1 cellular context compared by ENCODE assay signal in the genomic region with DNA sequence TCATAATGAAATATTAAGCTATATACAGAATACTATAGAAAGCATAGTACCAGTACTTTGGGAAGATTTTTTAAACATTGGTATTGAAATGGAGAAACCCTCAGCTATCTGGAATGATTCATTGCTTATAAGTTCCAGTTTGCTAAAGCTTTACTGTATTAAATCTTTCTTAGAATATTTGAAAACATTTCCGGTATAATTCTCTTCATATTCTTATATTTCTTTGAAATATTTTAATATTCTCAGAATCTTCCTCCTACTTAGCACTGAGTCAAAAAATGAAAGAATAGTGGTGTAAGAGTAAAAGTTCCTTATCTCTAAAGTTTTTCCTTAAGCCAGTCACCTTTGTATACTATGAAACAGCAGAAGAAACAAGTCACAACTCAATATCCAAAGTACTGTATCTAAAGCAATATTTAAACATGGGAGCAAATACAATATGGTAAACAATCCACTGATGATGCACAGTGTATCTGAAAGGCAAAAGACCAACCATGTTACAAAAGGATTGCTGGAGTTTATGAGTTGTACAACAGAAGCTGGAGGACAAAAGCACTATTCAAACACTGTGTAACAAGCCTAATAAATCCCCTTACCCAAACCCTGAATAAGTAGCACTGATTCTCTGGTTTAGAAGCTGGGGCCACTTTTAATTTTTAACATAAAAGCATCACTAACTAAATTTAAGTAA.
TF ChIP-seq lines count a peak whose summit lies in the region.

No MANE protein-coding gene starts in this region.

TF ChIP-seq in SK-N-SH, 30 proteins besides CTCF, POLR2A, EP300 and RAD21 (continued from another document):
- TF ChIP-seq, protein P1, sequence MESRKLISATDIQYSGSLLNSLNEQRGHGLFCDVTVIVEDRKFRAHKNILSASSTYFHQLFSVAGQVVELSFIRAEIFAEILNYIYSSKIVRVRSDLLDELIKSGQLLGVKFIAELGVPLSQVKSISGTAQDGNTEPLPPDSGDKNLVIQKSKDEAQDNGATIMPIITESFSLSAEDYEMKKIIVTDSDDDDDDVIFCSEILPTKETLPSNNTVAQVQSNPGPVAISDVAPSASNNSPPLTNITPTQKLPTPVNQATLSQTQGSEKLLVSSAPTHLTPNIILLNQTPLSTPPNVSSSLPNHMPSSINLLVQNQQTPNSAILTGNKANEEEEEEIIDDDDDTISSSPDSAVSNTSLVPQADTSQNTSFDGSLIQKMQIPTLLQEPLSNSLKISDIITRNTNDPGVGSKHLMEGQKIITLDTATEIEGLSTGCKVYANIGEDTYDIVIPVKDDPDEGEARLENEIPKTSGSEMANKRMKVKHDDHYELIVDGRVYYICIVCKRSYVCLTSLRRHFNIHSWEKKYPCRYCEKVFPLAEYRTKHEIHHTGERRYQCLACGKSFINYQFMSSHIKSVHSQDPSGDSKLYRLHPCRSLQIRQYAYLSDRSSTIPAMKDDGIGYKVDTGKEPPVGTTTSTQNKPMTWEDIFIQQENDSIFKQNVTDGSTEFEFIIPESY (IDR thresholded peaks at IDR 0.05; ENCODE audit: borderline replicate concordance, low read depth) = no peak
- TF ChIP-seq, protein P2, sequence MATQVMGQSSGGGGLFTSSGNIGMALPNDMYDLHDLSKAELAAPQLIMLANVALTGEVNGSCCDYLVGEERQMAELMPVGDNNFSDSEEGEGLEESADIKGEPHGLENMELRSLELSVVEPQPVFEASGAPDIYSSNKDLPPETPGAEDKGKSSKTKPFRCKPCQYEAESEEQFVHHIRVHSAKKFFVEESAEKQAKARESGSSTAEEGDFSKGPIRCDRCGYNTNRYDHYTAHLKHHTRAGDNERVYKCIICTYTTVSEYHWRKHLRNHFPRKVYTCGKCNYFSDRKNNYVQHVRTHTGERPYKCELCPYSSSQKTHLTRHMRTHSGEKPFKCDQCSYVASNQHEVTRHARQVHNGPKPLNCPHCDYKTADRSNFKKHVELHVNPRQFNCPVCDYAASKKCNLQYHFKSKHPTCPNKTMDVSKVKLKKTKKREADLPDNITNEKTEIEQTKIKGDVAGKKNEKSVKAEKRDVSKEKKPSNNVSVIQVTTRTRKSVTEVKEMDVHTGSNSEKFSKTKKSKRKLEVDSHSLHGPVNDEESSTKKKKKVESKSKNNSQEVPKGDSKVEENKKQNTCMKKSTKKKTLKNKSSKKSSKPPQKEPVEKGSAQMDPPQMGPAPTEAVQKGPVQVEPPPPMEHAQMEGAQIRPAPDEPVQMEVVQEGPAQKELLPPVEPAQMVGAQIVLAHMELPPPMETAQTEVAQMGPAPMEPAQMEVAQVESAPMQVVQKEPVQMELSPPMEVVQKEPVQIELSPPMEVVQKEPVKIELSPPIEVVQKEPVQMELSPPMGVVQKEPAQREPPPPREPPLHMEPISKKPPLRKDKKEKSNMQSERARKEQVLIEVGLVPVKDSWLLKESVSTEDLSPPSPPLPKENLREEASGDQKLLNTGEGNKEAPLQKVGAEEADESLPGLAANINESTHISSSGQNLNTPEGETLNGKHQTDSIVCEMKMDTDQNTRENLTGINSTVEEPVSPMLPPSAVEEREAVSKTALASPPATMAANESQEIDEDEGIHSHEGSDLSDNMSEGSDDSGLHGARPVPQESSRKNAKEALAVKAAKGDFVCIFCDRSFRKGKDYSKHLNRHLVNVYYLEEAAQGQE (IDR thresholded peaks at IDR 0.05; ENCODE audit: low read depth, low read length) = no peak
- TF ChIP-seq, protein P3, sequence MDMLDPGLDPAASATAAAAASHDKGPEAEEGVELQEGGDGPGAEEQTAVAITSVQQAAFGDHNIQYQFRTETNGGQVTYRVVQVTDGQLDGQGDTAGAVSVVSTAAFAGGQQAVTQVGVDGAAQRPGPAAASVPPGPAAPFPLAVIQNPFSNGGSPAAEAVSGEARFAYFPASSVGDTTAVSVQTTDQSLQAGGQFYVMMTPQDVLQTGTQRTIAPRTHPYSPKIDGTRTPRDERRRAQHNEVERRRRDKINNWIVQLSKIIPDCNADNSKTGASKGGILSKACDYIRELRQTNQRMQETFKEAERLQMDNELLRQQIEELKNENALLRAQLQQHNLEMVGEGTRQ (IDR thresholded peaks at IDR 0.05; ENCODE audit: borderline replicate concordance, low read depth, low read length) = no peak
- TF ChIP-seq TCF12 (IDR thresholded peaks at IDR 0.05) = no peak
- no peak for TF ChIP-seq GABPA (IDR thresholded peaks at IDR 0.05; ENCODE audit: low read depth)
- no peak for TF ChIP-seq GATA2 (CRISPR knock-in tag; IDR thresholded peaks at IDR 0.05)
- TF ChIP-seq RCOR1 (IDR thresholded peaks at IDR 0.05; ENCODE audit: low read length) = no peak
- no peak for TF ChIP-seq SMC3 (IDR thresholded peaks at IDR 0.05; ENCODE audit: low read depth, low read length)
- no peak for TF ChIP-seq JUND (IDR thresholded peaks at IDR 0.05)
- TF ChIP-seq MEF2A (IDR thresholded peaks at IDR 0.05; ENCODE audit: borderline replicate concordance, low read depth) = no peak
- no peak for TF ChIP-seq TEAD4 (IDR thresholded peaks at IDR 0.05; ENCODE audit: borderline replicate concordance, insufficient read depth)
